20 cellular contexts compared by ENCODE assay signal in the genomic region with DNA sequence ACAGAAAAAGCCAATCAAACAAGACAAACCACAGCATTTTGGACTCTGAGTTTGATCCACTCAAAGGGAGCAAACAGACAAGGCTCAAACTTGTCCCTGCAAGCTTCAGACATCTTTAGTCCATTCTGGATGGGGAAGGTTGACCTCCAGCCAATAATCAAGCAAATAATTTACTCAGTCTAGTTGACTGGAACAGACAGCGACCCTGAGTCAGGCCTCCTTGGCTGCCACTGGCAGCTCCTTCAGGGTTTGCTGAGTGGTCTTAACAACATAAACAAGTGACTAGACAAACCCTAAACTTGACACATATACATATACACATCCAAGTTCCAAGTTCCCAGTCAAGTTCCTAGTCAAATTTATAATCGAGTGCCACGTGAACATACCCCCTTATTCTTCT.
DNase-seq lines count a peak whose midpoint lies in the region; ATAC-seq and TF ChIP-seq lines count a peak whose summit lies in the region.
"Had no signal": no experiment of that assay in that cellular context is flagged by ENCODE, and none has a peak within 500 bp of the region (broad histone marks: within the 10 kb centered on the region; RNA-seq: fewer than 3 reads in every experiment).

No MANE protein-coding gene starts in this region.

- H3K79me2 ChIP-seq in ACC112 (ENCODE audit: control insufficient read depth, insufficient read depth, low read length, unreplicated experiment): no peaks in the 10 kb centered on the region
- H3K79me2 ChIP-seq in OCI-LY3 (ENCODE audit: low read length): no peaks in the 10 kb centered on the region

- CTCF ChIA-PET in MCF 10A (lab: Yijun Ruan, JAX): no interaction called here

- H3K27me3 Mint-ChIP-seq in MCF 10A (ENCODE audit: insufficient read depth, unreplicated experiment): no peaks in the 10 kb centered on the region

- H3K9ac ChIP-seq in OCI-LY3 (ENCODE audit: low read length): no peak overlapping the region
- H3K9ac ChIP-seq: BLaER1 treated with 17β-estradiol and CSF1 and Interleukin-3, amounts not matched to agents 10 nM and 100 nM had no signal

- ATAC-seq in HG02798 (IDR thresholded peaks at IDR 0.05; ENCODE audit: poor library complexity, unreplicated experiment): peak; percentile 25
- no peak for ATAC-seq in left colon
- ATAC-seq: CD8-positive, alpha-beta T cell; HCT116; Panc1 had no signal

- no peak overlapping the region for H3K4me3 Mint-ChIP-seq in MCF 10A (ENCODE audit: unreplicated experiment)
- H3K4me3 Mint-ChIP-seq: CD8-positive, alpha-beta T cell had no signal

- H3K27me3 ChIP-seq in ACC112 (ENCODE audit: insufficient read depth, low read length) (peaks cover 5% of the 10 kb centered on the region; the same call in 1 of the 2 replicates), OCI-LY3 (ENCODE audit: low read depth, low read length) (no peaks in the 10 kb centered on the region)
- H3K27me3 ChIP-seq: BLaER1 treated with 17β-estradiol and CSF1 and Interleukin-3, amounts not matched to agents 10 nM and 100 nM had no signal

- no TSS peak for BruUV-seq in MCF 10A (replicated peaks; lab: Mats Ljungman, UMichigan)

- H3K27ac Mint-ChIP-seq in MCF 10A (ENCODE audit: low read depth, unreplicated experiment): no peak overlapping the region
- H3K27ac Mint-ChIP-seq: CD8-positive, alpha-beta T cell had no signal

- peak overlapping the region; percentile 25; the same call in 1 of the 2 replicates for H3K4me2 ChIP-seq in OCI-LY3 (ENCODE audit: low read length)
- H3K4me2 ChIP-seq: BLaER1 treated with 17β-estradiol and CSF1 and Interleukin-3, amounts not matched to agents 10 nM and 100 nM had no signal

- intact Hi-C loops in left colon (cut with DNase I, micrococcal nuclease) (no loop called here), MCF 10A (cut with micrococcal nuclease) (no loop called here)

- H3K4me3 ChIP-seq in ACC112 (ENCODE audit: low read depth, low read length) (peak overlapping the region; percentile 61), OCI-LY3 (ENCODE audit: low read length) (no peak overlapping the region)
- H3K4me3 ChIP-seq: BLaER1 treated with 17β-estradiol and CSF1 and Interleukin-3, amounts not matched to agents 10 nM and 100 nM had no signal

- H3K36me3 ChIP-seq in ACC112 (ENCODE audit: insufficient read depth, low read length) (no peaks in the 10 kb centered on the region), OCI-LY3 (replicated peaks; ENCODE audit: low read depth, low read length) (no peaks in the 10 kb centered on the region)
- H3K36me3 ChIP-seq: BLaER1 treated with 17β-estradiol and CSF1 and Interleukin-3, amounts not matched to agents 10 nM and 100 nM had no signal

- no peaks in the 10 kb centered on the region for H4K20me1 ChIP-seq in OCI-LY3 (ENCODE audit: insufficient read depth, low read length)
- H4K20me1 ChIP-seq: BLaER1 treated with 17β-estradiol and CSF1 and Interleukin-3, amounts not matched to agents 10 nM and 100 nM had no signal

- H3K27ac ChIP-seq in ACC112 (ENCODE audit: low read depth, low read length) (no peak overlapping the region), OCI-LY3 (ENCODE audit: low read length) (no peak overlapping the region)
- H3K27ac ChIP-seq: BLaER1 treated with 17β-estradiol and CSF1 and Interleukin-3, amounts not matched to agents 10 nM and 100 nM had no signal

- peaks cover 11% of the 10 kb centered on the region for H3K4me1 Mint-ChIP-seq in MCF 10A (ENCODE audit: insufficient read depth, unreplicated experiment)

- TF ChIP-seq CTCF in OCI-LY3 (IDR thresholded peaks at IDR 0.05; ENCODE audit: low read depth, low read length) (no peak), MCF 10A (IDR thresholded peaks at IDR 0.05; ENCODE audit: unreplicated experiment) (no peak)

- no peaks in the 10 kb centered on the region for H3K9me3 ChIP-seq in OCI-LY3 (ENCODE audit: insufficient read depth, low read length)
- H3K9me3 ChIP-seq: BLaER1 treated with 17β-estradiol and CSF1 and Interleukin-3, amounts not matched to agents 10 nM and 100 nM had no signal

- DNase-seq in kidney tubule cell (ENCODE audit: low spot score) (peak; percentile 23), left colon (no peak), NCI-H1048 (lab: John Stamatoyannopoulos, UW) (no peak), MCF 10A (ENCODE audit: unreplicated experiment) (no peak)
- DNase-seq in activated naive CD4-positive, alpha-beta T cell (lab: John Stamatoyannopoulos, UW): no peak
- DNase-seq: Calu3; CD8-positive, alpha-beta T cell; DMS153; NCI-H1417; NCI-H1694 treated with DMSO at 0.1 percent for 48 hours; NCI-H2107; NCI-H446 treated with DMSO at 0.1 percent for 48 hours; NCI-H526 treated with DMSO at 0.1 percent for 48 hours; T-helper 1 cell had no signal

- peak overlapping the region; percentile 55 for H2AFZ ChIP-seq in ACC112 (ENCODE audit: low read length, unreplicated experiment)
- no peak overlapping the region for H2AFZ ChIP-seq in OCI-LY3 (ENCODE audit: low read depth, low read length)

- H3K4me1 ChIP-seq in ACC112 (ENCODE audit: control insufficient read depth, insufficient read depth, low read length, unreplicated experiment) (no peaks in the 10 kb centered on the region), OCI-LY3 (ENCODE audit: low read length) (no peaks in the 10 kb centered on the region)
- H3K4me1 ChIP-seq: BLaER1 treated with 17β-estradiol and CSF1 and Interleukin-3, amounts not matched to agents 10 nM and 100 nM had no signal

- POLR2A ChIA-PET in MCF 10A (lab: Yijun Ruan, JAX): no interaction called here

- H3K36me3 Mint-ChIP-seq in MCF 10A (ENCODE audit: insufficient read depth, unreplicated experiment): no peaks in the 10 kb centered on the region
- H3K36me3 Mint-ChIP-seq: CD8-positive, alpha-beta T cell had no signal

- no peaks in the 10 kb centered on the region for H3K9me3 Mint-ChIP-seq in MCF 10A (ENCODE audit: unreplicated experiment)
- H3K9me3 Mint-ChIP-seq: CD8-positive, alpha-beta T cell had no signal
